ENCODE assay signal across 17 cellular contexts in genomic region chr7:82373890-82374289, GRCh38.
"Had no signal": no experiment of that assay in that cellular context is flagged by ENCODE, and none has a peak within 500 bp of the region (broad histone marks: within the 10 kb centered on the region; RNA-seq: fewer than 3 reads in every experiment).

No MANE protein-coding gene starts in this region.

- H3K9me3 ChIP-seq: breast epithelium, lower lobe of right lung, right atrium auricular region, transverse colon had no signal

- H3K36me3 ChIP-seq: breast epithelium, lower lobe of right lung, right atrium auricular region, transverse colon had no signal

- ATAC-seq: foreskin keratinocyte; lower lobe of right lung; stimulated activated naive CD8-positive, alpha-beta T cell treated with anti-CD3 and anti-CD28 coated beads, Interleukin-15, Interleukin-2, amounts not matched to agents 100 U/mL and 50 U/mL, for 24 hours had no signal

- H3K4me1 ChIP-seq: breast epithelium, foreskin keratinocyte, lower lobe of right lung, right atrium auricular region, transverse colon had no signal

- H3K27ac ChIP-seq: breast epithelium, dorsolateral prefrontal cortex, foreskin keratinocyte, lower lobe of right lung, right atrium auricular region, transverse colon had no signal

- DNase-seq: activated CD4-positive, alpha-beta T cell treated with anti-CD3 and anti-CD28 coated beads for 1 hour; activated CD4-positive, alpha-beta T cell treated with anti-CD3 and anti-CD28 coated beads, Interleukin-2, amount 50 U/mL, for 4 hours; activated naive CD4-positive, alpha-beta T cell; activated T-cell treated with anti-CD3 and anti-CD28 coated beads for 4 hours; anterior cingulate cortex; dorsolateral prefrontal cortex; foreskin keratinocyte; head of caudate nucleus; immature natural killer cell; lower lobe of right lung; occipital lobe; stimulated activated naive CD8-positive, alpha-beta T cell treated with anti-CD3 and anti-CD28 coated beads, Interleukin-15, Interleukin-2, amounts not matched to agents 100 U/mL and 50 U/mL, for 24 hours; T-helper 1 cell; transverse colon had no signal

- H3K27me3 ChIP-seq: breast epithelium, dorsolateral prefrontal cortex, foreskin keratinocyte, right atrium auricular region, transverse colon had no signal

- H3K4me3 ChIP-seq: breast epithelium, dorsolateral prefrontal cortex, lower lobe of right lung, right atrium auricular region, smooth muscle cell, transverse colon had no signal
